ENCODE assay signal across 12 cellular contexts in genomic region chr7:107108951-107109350, GRCh38. TPM values are rescaled to one million over a fixed set of nuclear protein-coding genes. Genes with fewer than 3 reads are reported as not detected.
DNase-seq lines count a peak whose midpoint lies in the region; ATAC-seq lines count a peak whose summit lies in the region.
"Had no signal": no experiment of that assay in that cellular context is flagged by ENCODE, and none has a peak within 500 bp of the region (broad histone marks: within the 10 kb centered on the region; RNA-seq: fewer than 3 reads in every experiment).

No MANE protein-coding gene starts in this region.

- peak; percentile 39 for ATAC-seq in stimulated activated naive CD8-positive, alpha-beta T cell treated with anti-CD3 and anti-CD28 coated beads, Interleukin-15, amount 100 ng/mL, for 72 hours
- no peak for ATAC-seq in stimulated activated naive CD8-positive, alpha-beta T cell treated with anti-CD3 and anti-CD28 coated beads, Interleukin-15, Interleukin-2, amounts not matched to agents 100 U/mL and 50 U/mL, for 24 hours

- no peak for DNase-seq in stimulated activated naive CD8-positive, alpha-beta T cell treated with anti-CD3 and anti-CD28 coated beads, Interleukin-15, amount 100 ng/mL, for 72 hours
- no peak for DNase-seq in stimulated activated naive CD8-positive, alpha-beta T cell treated with anti-CD3 and anti-CD28 coated beads, Interleukin-15, Interleukin-2, amounts not matched to agents 100 U/mL and 50 U/mL, for 24 hours
- DNase-seq in astrocyte of the hippocampus (ENCODE audit: low read depth, low spot score) (peak; percentile 22), mesenchymal stem cell (peak; percentile 51), GF-D8 (lab: John Stamatoyannopoulos, UW) (no peak)
- no peak for DNase-seq in activated CD4-positive, alpha-beta T cell treated with anti-CD3 and anti-CD28 coated beads, Interleukin-2, amount 50 U/mL, for 1 hour
- DNase-seq in activated naive CD4-positive, alpha-beta T cell (lab: John Stamatoyannopoulos, UW), result no peak
- DNase-seq: CD4-positive, alpha-beta memory T cell; DMS79; GOT3; H9 had no signal

- no peaks in the 10 kb centered on the region for H3K79me1 ChIP-seq in mesenchymal stem cell (replicated peaks; ENCODE audit: low read length, poor library complexity, severe bottlenecking)

- no peak overlapping the region for H3K27ac ChIP-seq in mesenchymal stem cell (ENCODE audit: low read length, poor library complexity, severe bottlenecking)

- no peak overlapping the region for H3K4ac ChIP-seq in mesenchymal stem cell (ENCODE audit: low read depth in 1 of 2, low read length in 2 of 2)

- H2BK5ac ChIP-seq in mesenchymal stem cell (ENCODE audit: low read depth, low read length, poor library complexity, severe bottlenecking), result no peak overlapping the region

- no peaks in the 10 kb centered on the region for H3K4me1 ChIP-seq in mesenchymal stem cell (ENCODE audit: control insufficient read depth, insufficient read depth, low read depth, low read length)

- no peak overlapping the region for H4K91ac ChIP-seq in mesenchymal stem cell (ENCODE audit: low read length)

- H2BK15ac ChIP-seq in mesenchymal stem cell (ENCODE audit: low read depth, poor library complexity, severe bottlenecking), result no peak overlapping the region

- H3K18ac ChIP-seq in mesenchymal stem cell (ENCODE audit: low read depth in 1 of 2, low read length in 2 of 2), result no peak overlapping the region

- H4K8ac ChIP-seq in mesenchymal stem cell (ENCODE audit: low read length), result no peak overlapping the region

- no peak overlapping the region for H2BK120ac ChIP-seq in mesenchymal stem cell (ENCODE audit: low read depth, low read length)

- H3K4me1 Mint-ChIP-seq in stimulated activated naive CD8-positive, alpha-beta T cell treated with anti-CD3 and anti-CD28 coated beads, Interleukin-15, amount 100 ng/mL, for 72 hours, result peaks cover under 1% of the 10 kb centered on the region
- H3K4me1 Mint-ChIP-seq: B cell; CD4-positive, alpha-beta memory T cell had no signal

- no peaks in the 10 kb centered on the region for H3K36me3 ChIP-seq in mesenchymal stem cell (ENCODE audit: control insufficient read depth in 1 of 2, insufficient read depth in 2 of 2, low read depth in 1 of 2, low read length in 2 of 2)

- H3K9me3 Mint-ChIP-seq in stimulated activated naive CD8-positive, alpha-beta T cell treated with anti-CD3 and anti-CD28 coated beads, Interleukin-15, amount 100 ng/mL, for 72 hours, result no peaks in the 10 kb centered on the region
- H3K9me3 Mint-ChIP-seq: CD4-positive, alpha-beta memory T cell; H9 had no signal

- H3K4me3 ChIP-seq in mesenchymal stem cell (ENCODE audit: insufficient read depth in 1 of 2, low read depth in 1 of 2, low read length in 2 of 2), result no peak overlapping the region

- no peak overlapping the region for H3K23ac ChIP-seq in mesenchymal stem cell (ENCODE audit: low read length in 2 of 2)

- no peaks in the 10 kb centered on the region for H3K27me3 Mint-ChIP-seq in stimulated activated naive CD8-positive, alpha-beta T cell treated with anti-CD3 and anti-CD28 coated beads, Interleukin-15, amount 100 ng/mL, for 72 hours
- H3K27me3 Mint-ChIP-seq: B cell had no signal

- no peak overlapping the region for H3K27ac Mint-ChIP-seq in stimulated activated naive CD8-positive, alpha-beta T cell treated with anti-CD3 and anti-CD28 coated beads, Interleukin-15, amount 100 ng/mL, for 72 hours
- H3K27ac Mint-ChIP-seq: B cell; CD4-positive, alpha-beta memory T cell; H9 had no signal

- no peak overlapping the region for H3K14ac ChIP-seq in mesenchymal stem cell (ENCODE audit: low read length in 2 of 2)

- H3K9ac ChIP-seq in mesenchymal stem cell (ENCODE audit: low read length), result no peak overlapping the region

- H3K27me3 ChIP-seq in mesenchymal stem cell (ENCODE audit: control insufficient read depth in 1 of 2, insufficient read depth in 1 of 2, low read length in 2 of 2), result no peaks in the 10 kb centered on the region

- no peak overlapping the region for H3K4me2 ChIP-seq in mesenchymal stem cell (ENCODE audit: low read length, poor library complexity, severe bottlenecking)

- H2BK12ac ChIP-seq in mesenchymal stem cell (ENCODE audit: low read length in 2 of 2), result no peak overlapping the region

- H3K9me3 ChIP-seq in mesenchymal stem cell (ENCODE audit: control insufficient read depth, low read length), result no peaks in the 10 kb centered on the region

- no peak overlapping the region for H2AFZ ChIP-seq in mesenchymal stem cell (ENCODE audit: low read depth, low read length)

- H2AK5ac ChIP-seq in mesenchymal stem cell (ENCODE audit: low read length, severe bottlenecking), result no peak overlapping the region

- no peak overlapping the region for H3K4me3 Mint-ChIP-seq in stimulated activated naive CD8-positive, alpha-beta T cell treated with anti-CD3 and anti-CD28 coated beads, Interleukin-15, amount 100 ng/mL, for 72 hours
- H3K4me3 Mint-ChIP-seq: B cell; CD4-positive, alpha-beta memory T cell; H9 had no signal

RNA-seq across cellular contexts. Expression of gene HBP1, which starts 59.9 kb away (rescaled TPM):
- polyA plus RNA-seq in mesenchymal stem cell (2013, experiment 1 of 2), result 39.5 TPM
- 40.4 TPM for polyA plus RNA-seq in mesenchymal stem cell (2013, experiment 2 of 2)

Comparison
In these comparisons a context has a peak if more than half of its experiments do, and no peak if none do; other contexts are left out.
1. DNase-seq: peak in astrocyte of the hippocampus (single experiment) and mesenchymal stem cell (single experiment); none in stimulated activated naive CD8-positive, alpha-beta T cell treated with anti-CD3 and anti-CD28 coated beads, Interleukin-15, amount 100 ng/mL, for 72 hours (0 of 2), stimulated activated naive CD8-positive, alpha-beta T cell treated with anti-CD3 and anti-CD28 coated beads, Interleukin-15, Interleukin-2, amounts not matched to agents 100 U/mL and 50 U/mL, for 24 hours (single experiment), activated CD4-positive, alpha-beta T cell treated with anti-CD3 and anti-CD28 coated beads, Interleukin-2, amount 50 U/mL, for 1 hour (single experiment), activated naive CD4-positive, alpha-beta T cell (0 of 4) and GF-D8 (single experiment).